Comparison of ENCODE assay signal across 2 cellular contexts in the genomic region with DNA sequence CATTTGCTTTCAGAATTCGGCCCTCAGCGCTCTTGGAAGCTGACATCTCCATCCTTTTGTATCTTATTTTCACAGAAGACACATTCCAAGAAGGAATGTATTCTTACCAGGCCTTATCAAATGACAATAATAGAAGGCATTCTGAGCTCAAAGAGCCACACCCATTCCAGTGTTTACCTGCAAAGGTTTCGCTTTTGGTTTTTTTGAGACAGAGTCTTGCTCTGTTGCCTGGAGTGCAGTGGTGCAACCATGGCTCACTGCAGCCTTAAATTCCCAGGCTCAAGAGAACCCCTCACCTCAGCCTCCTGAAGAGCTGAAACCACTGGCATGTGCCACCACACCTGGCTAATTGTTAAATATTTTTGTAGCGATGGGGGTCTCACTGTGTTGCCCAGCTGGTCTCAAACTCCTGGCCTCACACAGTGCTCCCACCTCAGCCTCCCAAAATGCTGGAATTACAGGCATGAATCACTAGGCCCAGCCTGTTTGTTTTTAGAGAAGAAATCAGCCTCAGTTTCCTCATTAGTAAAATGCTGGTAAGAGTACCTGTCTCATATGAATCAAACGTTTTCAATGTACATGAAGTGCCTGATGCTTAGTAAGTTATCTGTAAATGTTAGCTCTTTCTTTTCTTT.
TF ChIP-seq lines count a peak whose summit lies in the region.

No MANE protein-coding gene starts in this region.

TF ChIP-seq in H1, 55 proteins besides CTCF, POLR2A, EP300 and RAD21:
- TF ChIP-seq SIRT6 (IDR thresholded peaks at IDR 0.05; ENCODE audit: low read length) (no peak), CHD2 (IDR thresholded peaks at IDR 0.05; ENCODE audit: low read length) (no peak), TBP (IDR thresholded peaks at IDR 0.05; ENCODE audit: low read depth, low read length) (no peak), BACH1 (IDR thresholded peaks at IDR 0.05; ENCODE audit: low read length) (no peak), POLR2AphosphoS5 (IDR thresholded peaks at IDR 0.05; ENCODE audit: low read depth, low read length) (no peak), KDM4A (IDR thresholded peaks at IDR 0.05; ENCODE audit: low read depth, low read length, severe bottlenecking) (no peak), CHD1 (IDR thresholded peaks at IDR 0.05; ENCODE audit: low read depth, low read length) (no peak)

TF ChIP-seq in neural cell, 6 proteins besides CTCF, POLR2A, EP300 and RAD21:
- TF ChIP-seq POLR2AphosphoS5 (IDR thresholded peaks at IDR 0.05) (no peak), TAF1 (IDR thresholded peaks at IDR 0.05; ENCODE audit: low read depth) (no peak), MXI1 (conservative IDR thresholded peaks at IDR 0.05; ENCODE audit: poor library complexity, severe bottlenecking) (no peak), EZH2 (IDR thresholded peaks at IDR 0.05; ENCODE audit: borderline replicate concordance, insufficient read depth, low read length, poor library complexity, severe bottlenecking) (no peak), SMC3 (conservative IDR thresholded peaks at IDR 0.05; ENCODE audit: poor library complexity) (no peak)
- TF ChIP-seq, protein P1, sequence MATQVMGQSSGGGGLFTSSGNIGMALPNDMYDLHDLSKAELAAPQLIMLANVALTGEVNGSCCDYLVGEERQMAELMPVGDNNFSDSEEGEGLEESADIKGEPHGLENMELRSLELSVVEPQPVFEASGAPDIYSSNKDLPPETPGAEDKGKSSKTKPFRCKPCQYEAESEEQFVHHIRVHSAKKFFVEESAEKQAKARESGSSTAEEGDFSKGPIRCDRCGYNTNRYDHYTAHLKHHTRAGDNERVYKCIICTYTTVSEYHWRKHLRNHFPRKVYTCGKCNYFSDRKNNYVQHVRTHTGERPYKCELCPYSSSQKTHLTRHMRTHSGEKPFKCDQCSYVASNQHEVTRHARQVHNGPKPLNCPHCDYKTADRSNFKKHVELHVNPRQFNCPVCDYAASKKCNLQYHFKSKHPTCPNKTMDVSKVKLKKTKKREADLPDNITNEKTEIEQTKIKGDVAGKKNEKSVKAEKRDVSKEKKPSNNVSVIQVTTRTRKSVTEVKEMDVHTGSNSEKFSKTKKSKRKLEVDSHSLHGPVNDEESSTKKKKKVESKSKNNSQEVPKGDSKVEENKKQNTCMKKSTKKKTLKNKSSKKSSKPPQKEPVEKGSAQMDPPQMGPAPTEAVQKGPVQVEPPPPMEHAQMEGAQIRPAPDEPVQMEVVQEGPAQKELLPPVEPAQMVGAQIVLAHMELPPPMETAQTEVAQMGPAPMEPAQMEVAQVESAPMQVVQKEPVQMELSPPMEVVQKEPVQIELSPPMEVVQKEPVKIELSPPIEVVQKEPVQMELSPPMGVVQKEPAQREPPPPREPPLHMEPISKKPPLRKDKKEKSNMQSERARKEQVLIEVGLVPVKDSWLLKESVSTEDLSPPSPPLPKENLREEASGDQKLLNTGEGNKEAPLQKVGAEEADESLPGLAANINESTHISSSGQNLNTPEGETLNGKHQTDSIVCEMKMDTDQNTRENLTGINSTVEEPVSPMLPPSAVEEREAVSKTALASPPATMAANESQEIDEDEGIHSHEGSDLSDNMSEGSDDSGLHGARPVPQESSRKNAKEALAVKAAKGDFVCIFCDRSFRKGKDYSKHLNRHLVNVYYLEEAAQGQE (IDR thresholded peaks at IDR 0.05; ENCODE audit: borderline replicate concordance) = no peak
